ENCODE assay signal across 8 cellular contexts in genomic region chr19:41353466-41354342, GRCh38. TPM values are rescaled to one million over a fixed set of nuclear protein-coding genes. Genes with fewer than 3 reads are reported as not detected.
DNase-seq lines count a peak whose midpoint lies in the region; ATAC-seq, FAIRE-seq and TF ChIP-seq lines count a peak whose summit lies in the region.

TSS of gene TGFB1 (minus strand) at chr19:41353922. CDS start at chr19:41353044, 878 bp downstream.

- no peaks in the 10 kb centered on the region for H3K9me2 ChIP-seq in OCI-LY1 (ENCODE audit: low read depth, low read length)

- peak; percentile 67 for FAIRE-seq in endothelial cell of umbilical vein (lab: Jason Lieb, UNC)

- H4K20me1 ChIP-seq in OCI-LY1 (ENCODE audit: insufficient read depth, low read length), result no peaks in the 10 kb centered on the region
- H4K20me1 ChIP-seq in endothelial cell of umbilical vein (replicated peaks; ENCODE audit: control insufficient read depth, extremely low read depth, insufficient read depth, low read length), result no peaks in the 10 kb centered on the region

- peak within 1 kb of the TSS; percentile 98 for H3K4me3 ChIP-seq in OCI-LY1 (ENCODE audit: low read depth, low read length, poor library complexity, severe bottlenecking)
- H3K4me3 ChIP-seq in endothelial cell of umbilical vein (replicated peaks in 1 of 3; ENCODE audit: insufficient read depth in 1 of 3, low read depth in 1 of 3, low read length in 3 of 3), result peak within 1 kb of the TSS; percentile 75 to 99 (median 90)
- peak within 1 kb of the TSS; percentile 82 for H3K4me3 ChIP-seq in mononuclear cell (ENCODE audit: low read length)

- BruUV-seq in endothelial cell of umbilical vein (replicated peaks; lab: Mats Ljungman, UMichigan), result TSS peak; percentile 82

- DNase-seq in NCI-H146 (lab: John Stamatoyannopoulos, UW), result peak; percentile 59
- DNase-seq in NCI-H146 treated with DMSO at 0.1 percent for 48 hours (lab: John Stamatoyannopoulos, UW; ENCODE audit: unreplicated experiment), result no peak
- peak; percentile 98 for DNase-seq in activated CD8-positive, alpha-beta memory T cell treated with anti-CD3 and anti-CD28 coated beads, Interleukin-2, amount 50 U/mL, for 4 hours
- DNase-seq in endothelial cell of umbilical vein (ENCODE audit: low read depth, low spot score), result peak; percentile 81
- peak; percentile 84 to 89 for DNase-seq in stimulated activated CD8-positive, alpha-beta memory T cell treated with anti-CD3 and anti-CD28 coated beads, Interleukin-15, amount 100 ng/mL, for 48 hours (ENCODE audit: low read depth in 2 of 2)

- peak within 1 kb of the TSS; percentile 90 for H3K4me2 ChIP-seq in OCI-LY1 (ENCODE audit: low read length)
- peak within 1 kb of the TSS; percentile 73 for H3K4me2 ChIP-seq in endothelial cell of umbilical vein (ENCODE audit: insufficient read depth, low read length)

- H3K4me1 ChIP-seq in OCI-LY1 (ENCODE audit: insufficient read depth, low read length, severe bottlenecking) (peaks cover 22% of the 10 kb centered on the region), endothelial cell of umbilical vein (ENCODE audit: control insufficient read depth, extremely low read depth, insufficient read depth, low read length) (peaks cover 12% of the 10 kb centered on the region), mononuclear cell (ENCODE audit: insufficient read depth, low read length) (peaks cover 72% of the 10 kb centered on the region)

- H3K27ac ChIP-seq in OCI-LY1 (ENCODE audit: low read depth, low read length, poor library complexity, severe bottlenecking) (peak within 1 kb of the TSS; percentile 65), endothelial cell of umbilical vein (ENCODE audit: insufficient read depth, low read depth, low read length) (peak within 1 kb of the TSS; percentile 70)

- POLR2A ChIA-PET in endothelial cell of umbilical vein (lab: Charles Lee), result interaction anchor here (1.5 to 2.0 kb wide), 2 partner anchors 10 to 32 kb away, joined by 4 to 8 read pairs; partner anchors contain the start of gene B9D2

- peaks cover 14% of the 10 kb centered on the region for H3K79me2 ChIP-seq in OCI-LY1 (ENCODE audit: insufficient read depth, low read length)
- H3K79me2 ChIP-seq in endothelial cell of umbilical vein (ENCODE audit: control insufficient read depth, insufficient read depth, low read length), result peaks cover 47% of the 10 kb centered on the region

- H3K9me3 ChIP-seq in OCI-LY1 (ENCODE audit: low read length) (no peaks in the 10 kb centered on the region), endothelial cell of umbilical vein (replicated peaks; ENCODE audit: control insufficient read depth, insufficient read depth, low read length) (no peaks in the 10 kb centered on the region), mononuclear cell (ENCODE audit: low read depth, low read length) (no peaks in the 10 kb centered on the region)

- TF ChIP-seq CTCF in OCI-LY1 (IDR thresholded peaks at IDR 0.05; ENCODE audit: low read length) (peak; percentile 88), endothelial cell of umbilical vein (IDR thresholded peaks at IDR 0.05; ENCODE audit: extremely low read depth in 1 of 2, insufficient read depth in 1 of 2, low read depth in 1 of 2, low read length in 2 of 2) (peak; percentile 92 to 96)

- CTCF ChIA-PET in endothelial cell of umbilical vein (lab: Charles Lee), result interaction anchor here (0.6 to 3.8 kb wide), 19 partner anchors 11 to 149 kb away, joined by 3 to 65 read pairs (median 8); partner anchors contain the start of genes B9D2 and DMAC2

- TF ChIP-seq POLR2A in endothelial cell of umbilical vein (IDR thresholded peaks at IDR 0.05; ENCODE audit: low read depth, low read length), result peak; percentile 88

- H3K9me1 ChIP-seq in endothelial cell of umbilical vein (replicated peaks; ENCODE audit: control insufficient read depth, extremely low read depth, insufficient read depth, low read length), result no peaks in the 10 kb centered on the region

- H3K36me3 ChIP-seq in OCI-LY1 (ENCODE audit: insufficient read depth, low read length) (no peaks in the 10 kb centered on the region), endothelial cell of umbilical vein (ENCODE audit: control insufficient read depth in 2 of 2, extremely low read depth in 1 of 2, insufficient read depth in 2 of 2, low read length in 2 of 2) (no peaks in the 10 kb centered on the region)

- no peaks in the 10 kb centered on the region for H3K27me3 ChIP-seq in OCI-LY1 (ENCODE audit: insufficient read depth, low read length)
- H3K27me3 ChIP-seq in endothelial cell of umbilical vein (ENCODE audit: control insufficient read depth in 2 of 2, insufficient read depth in 2 of 2, low read length in 2 of 2), result no peaks in the 10 kb centered on the region
- H3K27me3 ChIP-seq in mononuclear cell (ENCODE audit: insufficient read depth, low read length), result no peaks in the 10 kb centered on the region

- ATAC-seq in HG03103 (IDR thresholded peaks at IDR 0.05; ENCODE audit: low read depth, unreplicated experiment), result peak; percentile 31

- no peaks in the 10 kb centered on the region for H3F3A ChIP-seq in OCI-LY1 (ENCODE audit: insufficient read depth, low read length)

- dilution Hi-C loops in endothelial cell of umbilical vein (cut with MboI; ENCODE audit: extremely low pct_ligation_motif_present, low sequenced_read_pairs), result no loop called here

- H2AFZ ChIP-seq in OCI-LY1 (ENCODE audit: low read length) (no peak within 1 kb of the TSS), endothelial cell of umbilical vein (ENCODE audit: low read depth, low read length) (no peak within 1 kb of the TSS)

- H3K9ac ChIP-seq in OCI-LY1 (ENCODE audit: low read length), result peak within 1 kb of the TSS; percentile 98
- peak within 1 kb of the TSS; percentile 83 for H3K9ac ChIP-seq in endothelial cell of umbilical vein (replicated peaks; ENCODE audit: extremely low read depth, insufficient read depth, low read length)

- intact Hi-C loops in endothelial cell of umbilical vein (cut with micrococcal nuclease), result loop anchor here (1.0 to 5.0 kb wide), 6 partner anchors 44 to 194 kb away; partner anchors contain the start of genes B3GNT8, BCKDHA, EXOSC5 and HNRNPUL1

TF ChIP-seq in endothelial cell of umbilical vein, 7 proteins besides CTCF, POLR2A, EP300 and RAD21:
- TF ChIP-seq POLR2AphosphoS5 (IDR thresholded peaks at IDR 0.05; ENCODE audit: insufficient read depth, low read depth, low read length), result peak; percentile 96
- TF ChIP-seq MAX (IDR thresholded peaks at IDR 0.05; ENCODE audit: insufficient read depth, insufficient read length), result no peak

RNA-seq across cellular contexts. Expression of gene TGFB1, which starts in this region (rescaled TPM):
- 250 and 294 TPM in 2 replicates for total RNA-seq in endothelial cell of umbilical vein
- 57.7 and 64.4 TPM in 2 replicates for polyA plus RNA-seq in endothelial cell of umbilical vein
- polyA plus RNA-seq in endothelial cell of umbilical vein (2011; cell fraction: cytosol; rRNA removed), result 45.5 and 55.4 TPM in 2 replicates
- 60.3 and 98.2 TPM in 2 replicates for polyA plus RNA-seq in endothelial cell of umbilical vein (2011; cell fraction: nucleus; rRNA removed)
- polyA plus RNA-seq in endothelial cell of umbilical vein (2012), result 156 and 226 TPM in 2 replicates
- polyA minus RNA-seq in endothelial cell of umbilical vein, result 39.1 and 71.3 TPM in 2 replicates
- 4.2 TPM for polyA minus RNA-seq in endothelial cell of umbilical vein (2011; cell fraction: cytosol; rRNA and poly(A)+ RNA removed)
- 35.5 and 47.3 TPM in 2 replicates for polyA minus RNA-seq in endothelial cell of umbilical vein (2011; cell fraction: nucleus; rRNA and poly(A)+ RNA removed)
- total RNA-seq in mononuclear cell, result 90.6 TPM
